Comparison of ENCODE assay signal across 15 cellular contexts in genomic region chr15:99718421-99718820, GRCh38. TPM values are rescaled to one million over a fixed set of nuclear protein-coding genes. Genes with fewer than 3 reads are reported as not detected.
A peak's percentile ranks its signal among the peaks of the same experiment; 100 is the strongest.
DNase-seq lines count a peak whose midpoint lies in the region; ATAC-seq, FAIRE-seq and TF ChIP-seq lines count a peak whose summit lies in the region.
"Had no signal": no experiment of that assay in that cellular context is flagged by ENCODE, and none has a peak within 500 bp of the region (broad histone marks: within the 10 kb centered on the region; RNA-seq: fewer than 3 reads in every experiment).

No MANE protein-coding gene starts in this region.

- H3K4me3 ChIP-seq in A549 (no peak overlapping the region), BLaER1 (peak overlapping the region; percentile 58)
- H3K4me3 ChIP-seq: SJSA1 had no signal

- ATAC-seq in A549 (no peak), HG02973 (IDR thresholded peaks at IDR 0.05; ENCODE audit: unreplicated experiment) (no peak)
- ATAC-seq in activated CD8-positive, alpha-beta T cell treated with anti-CD3 and anti-CD28 coated beads, Interleukin-2, amount 10 ng/mL, durations not matched to agents 7 days and 5 days, result no peak

- POLR2A ChIA-PET in A549 (lab: Yijun Ruan, JAX), result interaction anchor here (0.9 kb wide), 1 partner anchor 15 kb away, joined by 10 read pairs; the partner anchor contains the start of gene LYSMD4
- POLR2A ChIA-PET in activated CD8-positive, alpha-beta T cell treated with anti-CD3 and anti-CD28 coated beads, Interleukin-2, amount 10 ng/mL, durations not matched to agents 7 days and 5 days (lab: Charles Lee), result no interaction called here

- no peak for TF ChIP-seq CTCF in A549 (IDR thresholded peaks at IDR 0.05)

- no peak for TF ChIP-seq RAD21 in A549 (conservative IDR thresholded peaks at IDR 0.05 in 1 of 2, IDR thresholded peaks at IDR 0.05 in 1 of 2)

- peaks cover 37% of the 10 kb centered on the region for H3K4me1 Mint-ChIP-seq in activated CD8-positive, alpha-beta T cell treated with anti-CD3 and anti-CD28 coated beads, Interleukin-2, amount 10 ng/mL, durations not matched to agents 7 days and 5 days (ENCODE audit: low read depth)

- DNase-seq in A549 (ENCODE audit: low read depth in 1 of 2, low spot score in 1 of 2), result no peak
- peak; percentile 57 to 87 for DNase-seq in NCI-H524 (lab: John Stamatoyannopoulos, UW)
- DNase-seq in myocyte (ENCODE audit: low read depth), result peak; percentile 98
- no peak for DNase-seq in HT-29 (ENCODE audit: low spot score)
- DNase-seq in activated CD8-positive, alpha-beta T cell treated with anti-CD3 and anti-CD28 coated beads, Interleukin-2, amount 10 ng/mL, durations not matched to agents 7 days and 5 days, result no peak
- DNase-seq: Caco-2, H9, NCI-H146, NCI-H2081 treated with DMSO at 0.1 percent for 48 hours, NCI-H774, SW 1271 had no signal

- peaks cover 26% of the 10 kb centered on the region for H3K36me3 ChIP-seq in BLaER1

- no peaks in the 10 kb centered on the region for H3K9me3 Mint-ChIP-seq in activated CD8-positive, alpha-beta T cell treated with anti-CD3 and anti-CD28 coated beads, Interleukin-2, amount 10 ng/mL, durations not matched to agents 7 days and 5 days (ENCODE audit: insufficient read depth)
- H3K9me3 Mint-ChIP-seq: H9 had no signal

- TF ChIP-seq POLR2A in A549 (IDR thresholded peaks at IDR 0.05; ENCODE audit: low read length), result no peak

- H3K9ac ChIP-seq in BLaER1, result peak overlapping the region; percentile 79; the same call in 1 of the 2 replicates

- H3K27me3 Mint-ChIP-seq in activated CD8-positive, alpha-beta T cell treated with anti-CD3 and anti-CD28 coated beads, Interleukin-2, amount 10 ng/mL, durations not matched to agents 7 days and 5 days (ENCODE audit: low read depth), result no peaks in the 10 kb centered on the region

- H3K27me3 ChIP-seq in BLaER1, result no peaks in the 10 kb centered on the region
- H3K27me3 ChIP-seq: SJSA1 had no signal

- peaks cover 14% of the 10 kb centered on the region for H3K36me3 Mint-ChIP-seq in activated CD8-positive, alpha-beta T cell treated with anti-CD3 and anti-CD28 coated beads, Interleukin-2, amount 10 ng/mL, durations not matched to agents 7 days and 5 days (ENCODE audit: low read depth)

- H3K4me3 Mint-ChIP-seq in activated CD8-positive, alpha-beta T cell treated with anti-CD3 and anti-CD28 coated beads, Interleukin-2, amount 10 ng/mL, durations not matched to agents 7 days and 5 days, result no peak overlapping the region
- H3K4me3 Mint-ChIP-seq: H9 had no signal

- H3K27ac ChIP-seq in A549, result no peak overlapping the region
- H3K27ac ChIP-seq in BLaER1, result peak overlapping the region; percentile 96
- H3K27ac ChIP-seq: C4-2B, SJSA1 had no signal

- CTCF ChIA-PET in A549 (lab: Yijun Ruan, JAX), result interaction anchor here (1.1 to 7.9 kb wide), 6 partner anchors 13 to 445 kb away, joined by 3 to 78 read pairs (median 6); no protein-coding TSS in a partner anchor
- CTCF ChIA-PET in activated CD8-positive, alpha-beta T cell treated with anti-CD3 and anti-CD28 coated beads, Interleukin-2, amount 10 ng/mL, durations not matched to agents 7 days and 5 days (lab: Charles Lee), result interaction anchor here (0.8 to 5.0 kb wide), 7 partner anchors 9 to 458 kb away, joined by 3 to 43 read pairs (median 5); partner anchors contain the start of gene LYSMD4

- peak; percentile 7 for FAIRE-seq in A549 (lab: Jason Lieb, UNC)

- H3K27ac Mint-ChIP-seq in activated CD8-positive, alpha-beta T cell treated with anti-CD3 and anti-CD28 coated beads, Interleukin-2, amount 10 ng/mL, durations not matched to agents 7 days and 5 days, result no peak overlapping the region
- H3K27ac Mint-ChIP-seq: H9 had no signal

- H3K9me3 ChIP-seq in A549, result no peaks in the 10 kb centered on the region
- peaks cover 15% of the 10 kb centered on the region for H3K9me3 ChIP-seq in BLaER1
- H3K9me3 ChIP-seq: Caco-2, SJSA1 had no signal

- H4K20me1 ChIP-seq in BLaER1, result no peaks in the 10 kb centered on the region

- H3K4me1 ChIP-seq in A549 (no peaks in the 10 kb centered on the region), BLaER1 (peaks cover 93% of the 10 kb centered on the region)

- no peak for TF ChIP-seq EP300 in A549 (IDR thresholded peaks at IDR 0.05)

- H3K4me2 ChIP-seq in A549, result no peak overlapping the region
- H3K4me2 ChIP-seq in BLaER1, result peak overlapping the region; percentile 94

- 88% methylated on average over 4 of the region's 4 CpGs for WGBS in A549 (ENCODE audit: missing lambda C conversion rate)

TF ChIP-seq in A549, 52 proteins besides CTCF, POLR2A, EP300 and RAD21:
- TF ChIP-seq, protein P1, sequence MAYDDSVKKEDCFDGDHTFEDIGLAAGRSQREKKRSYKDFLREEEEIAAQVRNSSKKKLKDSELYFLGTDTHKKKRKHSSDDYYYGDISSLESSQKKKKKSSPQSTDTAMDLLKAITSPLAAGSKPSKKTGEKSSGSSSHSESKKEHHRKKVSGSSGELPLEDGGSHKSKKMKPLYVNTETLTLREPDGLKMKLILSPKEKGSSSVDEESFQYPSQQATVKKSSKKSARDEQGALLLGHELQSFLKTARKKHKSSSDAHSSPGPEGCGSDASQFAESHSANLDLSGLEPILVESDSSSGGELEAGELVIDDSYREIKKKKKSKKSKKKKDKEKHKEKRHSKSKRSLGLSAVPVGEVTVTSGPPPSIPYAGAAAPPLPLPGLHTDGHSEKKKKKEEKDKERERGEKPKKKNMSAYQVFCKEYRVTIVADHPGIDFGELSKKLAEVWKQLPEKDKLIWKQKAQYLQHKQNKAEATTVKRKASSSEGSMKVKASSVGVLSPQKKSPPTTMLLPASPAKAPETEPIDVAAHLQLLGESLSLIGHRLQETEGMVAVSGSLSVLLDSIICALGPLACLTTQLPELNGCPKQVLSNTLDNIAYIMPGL (CRISPR knock-in tag; IDR thresholded peaks at IDR 0.05; ENCODE audit: borderline replicate concordance), result no peak
- no peak for TF ChIP-seq HOXA7 (CRISPR knock-in tag; IDR thresholded peaks at IDR 0.05)
- no peak for TF ChIP-seq ZSCAN20 (CRISPR knock-in tag; IDR thresholded peaks at IDR 0.05)
- TF ChIP-seq JUNB (IDR thresholded peaks at IDR 0.05), result no peak

RNA-seq across cellular contexts. Expression of gene LYSMD4, which starts 14.8 kb away (rescaled TPM):
- polyA plus RNA-seq in A549 (2011; rRNA removed) (3.8 TPM in 2 replicates), A549 (2017; fragmentation: RNase III; extraction: RNeasy Plus Mini Kit Qiagen cat#74134 plus additional on column Dnase treatment) (5.4 to 6.0 TPM (median 6.0 TPM) in 3 replicates)
- polyA plus RNA-seq in A549 (2012; cell fraction: cytosol; rRNA removed), result 4.8 and 5.6 TPM in 2 replicates
- polyA plus RNA-seq in A549 (2012; cell fraction: nucleus; rRNA removed), result 12.3 and 18.5 TPM in 2 replicates
- 5.5 and 5.9 TPM in 2 replicates for polyA minus RNA-seq in A549 (2011; rRNA and poly(A)+ RNA removed)
- 12.4 and 20.8 TPM in 2 replicates for total RNA-seq in myocyte
- 8.7 TPM for polyA plus RNA-seq in myocyte (2012)
- total RNA-seq in HT-29 (2014; rRNA removed; shearing (Covaris generic)), result 19.2 and 21.0 TPM in 2 replicates
- 10 to 100 TPM in 1 of 2 experiments, 1 to 10 TPM in 1; 8.9 to 13.0 TPM for total RNA-seq in activated CD8-positive, alpha-beta T cell treated with anti-CD3 and anti-CD28 coated beads, Interleukin-2, amount 10 ng/mL, durations not matched to agents 7 days and 5 days

Comparison
In these comparisons a context has a peak if more than half of its experiments do, and no peak if none do; other contexts are left out.
1. DNase-seq: peak in NCI-H524 (2 of 2) and myocyte (single experiment); none in A549 (0 of 2), HT-29 (single experiment) and activated CD8-positive, alpha-beta T cell treated with anti-CD3 and anti-CD28 coated beads, Interleukin-2, amount 10 ng/mL, durations not matched to agents 7 days and 5 days (single experiment).